Comparison of ENCODE assay signal across 1 cellular context in genomic region chr2:150357770-150358467, GRCh38.
TF ChIP-seq lines count a peak whose summit lies in the region.

No MANE protein-coding gene starts in this region.

TF ChIP-seq in GM12878, 131 proteins besides CTCF, POLR2A, EP300 and RAD21 (continued from another document):
- TF ChIP-seq, protein P1, sequence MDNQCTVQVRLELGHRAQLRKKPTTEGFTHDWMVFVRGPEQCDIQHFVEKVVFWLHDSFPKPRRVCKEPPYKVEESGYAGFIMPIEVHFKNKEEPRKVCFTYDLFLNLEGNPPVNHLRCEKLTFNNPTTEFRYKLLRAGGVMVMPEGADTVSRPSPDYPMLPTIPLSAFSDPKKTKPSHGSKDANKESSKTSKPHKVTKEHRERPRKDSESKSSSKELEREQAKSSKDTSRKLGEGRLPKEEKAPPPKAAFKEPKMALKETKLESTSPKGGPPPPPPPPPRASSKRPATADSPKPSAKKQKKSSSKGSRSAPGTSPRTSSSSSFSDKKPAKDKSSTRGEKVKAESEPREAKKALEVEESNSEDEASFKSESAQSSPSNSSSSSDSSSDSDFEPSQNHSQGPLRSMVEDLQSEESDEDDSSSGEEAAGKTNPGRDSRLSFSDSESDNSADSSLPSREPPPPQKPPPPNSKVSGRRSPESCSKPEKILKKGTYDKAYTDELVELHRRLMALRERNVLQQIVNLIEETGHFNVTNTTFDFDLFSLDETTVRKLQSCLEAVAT (IDR thresholded peaks at IDR 0.05), result no peak
- TF ChIP-seq NKRF (conservative IDR thresholded peaks at IDR 0.05), result no peak
- no peak for TF ChIP-seq TBL1XR1 (IDR thresholded peaks at IDR 0.05; ENCODE audit: low read depth, low read length)
- TF ChIP-seq CREB1 (IDR thresholded peaks at IDR 0.05; ENCODE audit: low read depth), result 0 out of 2 replicates have a peak, but pooled peaks have one; percentile 11
- no peak for TF ChIP-seq ZNF384 (IDR thresholded peaks at IDR 0.05; ENCODE audit: borderline replicate concordance, low read depth, low read length)
- TF ChIP-seq BCL3 (IDR thresholded peaks at IDR 0.05; ENCODE audit: borderline replicate concordance, insufficient read depth, low read depth, low read length, poor library complexity, severe bottlenecking), result no peak
- TF ChIP-seq HCFC1 (IDR thresholded peaks at IDR 0.05; ENCODE audit: low read length), result no peak
- TF ChIP-seq MEF2B (IDR thresholded peaks at IDR 0.05; ENCODE audit: partially characterized antibody, poor library complexity, severe bottlenecking), result peak; percentile 52
- TF ChIP-seq TCF12 (IDR thresholded peaks at IDR 0.05; ENCODE audit: low read depth, low read length), result 0 out of 2 replicates have a peak, but pooled peaks have one; percentile 20
- TF ChIP-seq RUNX3 (IDR thresholded peaks at IDR 0.05; ENCODE audit: low read length), result peak; percentile 52; the same call in 1 of the 2 replicates
- TF ChIP-seq SP1 (IDR thresholded peaks at IDR 0.05; ENCODE audit: low read depth, low read length), result no peak
- no peak for TF ChIP-seq SMAD5 (IDR thresholded peaks at IDR 0.05; ENCODE audit: low read depth)
- TF ChIP-seq RCOR1 (conservative IDR thresholded peaks at IDR 0.05; ENCODE audit: low read depth, low read length), result no peak
- TF ChIP-seq MYB (IDR thresholded peaks at IDR 0.05; ENCODE audit: borderline replicate concordance, low read depth, low read length), result no peak
- no peak for TF ChIP-seq RELB (IDR thresholded peaks at IDR 0.05; ENCODE audit: low read depth)
- peak; percentile 82; the same call in 1 of the 2 replicates for TF ChIP-seq ZBED1 (IDR thresholded peaks at IDR 0.05; ENCODE audit: borderline replicate concordance)
- TF ChIP-seq SUZ12 (IDR thresholded peaks at IDR 0.05; ENCODE audit: unreplicated experiment), result no peak
- no peak for TF ChIP-seq KDM1A (IDR thresholded peaks at IDR 0.05; ENCODE audit: borderline replicate concordance)
- no peak for TF ChIP-seq STAT1 (conservative IDR thresholded peaks at IDR 0.05)
- TF ChIP-seq ZNF687 (IDR thresholded peaks at IDR 0.05), result no peak
- TF ChIP-seq GABPA (IDR thresholded peaks at IDR 0.05; ENCODE audit: low read depth), result peak; percentile 28; the same call in 1 of the 2 replicates
- peak; percentile 32; the same call in 1 of the 2 replicates for TF ChIP-seq BCL11A (IDR thresholded peaks at IDR 0.05; ENCODE audit: low read depth, low read length)
- 0 out of 4 replicates have a peak, but pooled peaks of 1 of the 2 experiments have one; percentile 15 for TF ChIP-seq ETV6 (conservative IDR thresholded peaks at IDR 0.05 in 1 of 2, IDR thresholded peaks at IDR 0.05 in 1 of 2; ENCODE audit: borderline replicate concordance in 1 of 2, low read depth in 1 of 2)
- TF ChIP-seq PAX5 (IDR thresholded peaks at IDR 0.05; ENCODE audit: borderline replicate concordance, low read depth, low read length), result no peak
- TF ChIP-seq MTA2 (IDR thresholded peaks at IDR 0.05; ENCODE audit: low read depth), result no peak
- TF ChIP-seq FOS (IDR thresholded peaks at IDR 0.05; ENCODE audit: borderline replicate concordance, extremely low read depth, insufficient read length), result no peak
- no peak for TF ChIP-seq EED (IDR thresholded peaks at IDR 0.05; ENCODE audit: low read depth)
- no peak for TF ChIP-seq SPI1 (IDR thresholded peaks at IDR 0.05; ENCODE audit: borderline replicate concordance, insufficient read depth, low read depth, low read length)
- peak; percentile 63; the same call in 1 of the 2 replicates for TF ChIP-seq NFIC (IDR thresholded peaks at IDR 0.05; ENCODE audit: low read depth, low read length)
TF ChIP-seq in GM12878: peak in this region for 12.
